8 cellular contexts compared by ENCODE assay signal in the genomic region with DNA sequence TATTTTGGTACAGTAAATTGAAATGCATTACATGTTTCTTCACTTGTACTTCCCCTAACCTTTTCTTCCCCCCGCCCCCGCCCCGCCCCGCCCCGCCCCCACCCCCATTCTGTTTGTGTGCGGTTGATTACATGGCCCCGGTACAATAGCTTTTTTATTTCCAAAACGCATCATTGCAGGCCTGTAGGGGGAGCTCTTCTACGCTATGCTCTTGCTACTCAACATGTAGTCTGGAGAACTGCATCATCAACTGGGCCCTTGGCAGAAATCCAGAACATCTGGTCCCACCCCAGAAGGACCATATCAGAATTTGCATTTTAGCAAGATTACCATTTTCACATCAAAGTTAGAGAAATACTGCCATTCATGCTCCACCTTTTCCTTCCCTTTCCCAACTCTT.
A peak's percentile ranks its signal among the peaks of the same experiment; 100 is the strongest.
DNase-seq lines count a peak whose midpoint lies in the region; FAIRE-seq and TF ChIP-seq lines count a peak whose summit lies in the region.

No MANE protein-coding gene starts in this region.

- H3K9ac ChIP-seq in endodermal cell (ENCODE audit: extremely low read depth, low read length, poor library complexity, severe bottlenecking): no peak overlapping the region

- no peak for FAIRE-seq in GM12891 (lab: Jason Lieb, UNC)

- peak; percentile 4 for DNase-seq in activated naive CD4-positive, alpha-beta T cell treated with anti-CD3 and anti-CD28 coated beads for 36 hours
- DNase-seq in activated naive CD4-positive, alpha-beta T cell treated with anti-CD3 and anti-CD28 coated beads, Interleukin-2, amount 10 ng/mL, durations not matched to agents 7 days and 5 days: no peak
- DNase-seq in NCI-H1048 (lab: John Stamatoyannopoulos, UW) (peak; percentile 72), endodermal cell (peak; percentile 83), testis (peak; percentile 30), GM12891 (ENCODE audit: insufficient read length, low spot score) (no peak), kidney glomerular epithelial cell (lab: John Stamatoyannopoulos, UW) (no peak), NCI-H2107 (lab: John Stamatoyannopoulos, UW) (no peak)

- H3K27me3 ChIP-seq in endodermal cell (ENCODE audit: control insufficient read depth, insufficient read depth, low read length, poor library complexity, severe bottlenecking) (no peaks in the 10 kb centered on the region), testis (no peaks in the 10 kb centered on the region)

- intact Hi-C loops in activated naive CD4-positive, alpha-beta T cell treated with anti-CD3 and anti-CD28 coated beads for 36 hours (cut with micrococcal nuclease): no loop called here
- intact Hi-C loops in testis (cut with DNase I; ENCODE audit: low total_unique reads): no loop called here

- H3K9me3 ChIP-seq in endodermal cell (ENCODE audit: control insufficient read depth, low read length) (no peaks in the 10 kb centered on the region), testis (no peaks in the 10 kb centered on the region)

- TF ChIP-seq CTCF in endodermal cell (conservative IDR thresholded peaks at IDR 0.05) (peak; percentile 77), testis (IDR thresholded peaks at IDR 0.05) (peak in 1 of 3 experiments; percentile 17)

- H3K27me3 Mint-ChIP-seq in activated naive CD4-positive, alpha-beta T cell treated with anti-CD3 and anti-CD28 coated beads for 36 hours (ENCODE audit: low read depth): no peaks in the 10 kb centered on the region
- H3K27me3 Mint-ChIP-seq in activated naive CD4-positive, alpha-beta T cell treated with anti-CD3 and anti-CD28 coated beads, Interleukin-2, amount 10 ng/mL, durations not matched to agents 7 days and 5 days: no peaks in the 10 kb centered on the region
- H3K27me3 Mint-ChIP-seq in endodermal cell (ENCODE audit: insufficient read depth): no peaks in the 10 kb centered on the region

- CTCF ChIA-PET in activated naive CD4-positive, alpha-beta T cell treated with anti-CD3 and anti-CD28 coated beads for 36 hours (lab: Charles Lee): no interaction called here
- CTCF ChIA-PET in activated naive CD4-positive, alpha-beta T cell treated with anti-CD3 and anti-CD28 coated beads, Interleukin-2, amount 10 ng/mL, durations not matched to agents 7 days and 5 days (lab: Charles Lee): no interaction called here

- H3K36me3 ChIP-seq in endodermal cell (ENCODE audit: control insufficient read depth, insufficient read depth, low read length) (no peaks in the 10 kb centered on the region), testis (ENCODE audit: low read depth, missing control alignments) (no peaks in the 10 kb centered on the region)

- WGBS in endodermal cell (ENCODE audit: insufficient coverage in 1 of 2, insufficient read length in 1 of 2), 2 experiments: 49% methylated on average over 4 of the region's 9 CpGs; no CpG with 5 or more reads in 1 of the 2 experiments
- 18 to 28% methylated on average over 8 to 9 of the region's 9 CpGs for WGBS in testis, 2 donors

- H3K9me3 Mint-ChIP-seq in activated naive CD4-positive, alpha-beta T cell treated with anti-CD3 and anti-CD28 coated beads for 36 hours: no peaks in the 10 kb centered on the region
- peaks cover 3% of the 10 kb centered on the region for H3K9me3 Mint-ChIP-seq in activated naive CD4-positive, alpha-beta T cell treated with anti-CD3 and anti-CD28 coated beads, Interleukin-2, amount 10 ng/mL, durations not matched to agents 7 days and 5 days
- H3K9me3 Mint-ChIP-seq in endodermal cell: peaks cover 5% of the 10 kb centered on the region

- H3K4me3 Mint-ChIP-seq in activated naive CD4-positive, alpha-beta T cell treated with anti-CD3 and anti-CD28 coated beads for 36 hours: no peak overlapping the region
- no peak overlapping the region for H3K4me3 Mint-ChIP-seq in activated naive CD4-positive, alpha-beta T cell treated with anti-CD3 and anti-CD28 coated beads, Interleukin-2, amount 10 ng/mL, durations not matched to agents 7 days and 5 days
- H3K4me3 Mint-ChIP-seq in endodermal cell: no peak overlapping the region

- H3K27ac Mint-ChIP-seq in activated naive CD4-positive, alpha-beta T cell treated with anti-CD3 and anti-CD28 coated beads for 36 hours: no peak overlapping the region
- no peak overlapping the region for H3K27ac Mint-ChIP-seq in activated naive CD4-positive, alpha-beta T cell treated with anti-CD3 and anti-CD28 coated beads, Interleukin-2, amount 10 ng/mL, durations not matched to agents 7 days and 5 days
- H3K27ac Mint-ChIP-seq in endodermal cell: no peak overlapping the region

- no peak for TF ChIP-seq POLR2A in testis (IDR thresholded peaks at IDR 0.05)
- no peak for TF ChIP-seq POLR2A in GM12891 (IDR thresholded peaks at IDR 0.05; ENCODE audit: low read depth, low read length)

- no peak overlapping the region for H3K27ac ChIP-seq in endodermal cell (ENCODE audit: low read depth, low read length)
- H3K27ac ChIP-seq in testis: no peak overlapping the region

- no peaks in the 10 kb centered on the region for H3K4me1 Mint-ChIP-seq in activated naive CD4-positive, alpha-beta T cell treated with anti-CD3 and anti-CD28 coated beads for 36 hours (ENCODE audit: low read depth)
- H3K4me1 Mint-ChIP-seq in activated naive CD4-positive, alpha-beta T cell treated with anti-CD3 and anti-CD28 coated beads, Interleukin-2, amount 10 ng/mL, durations not matched to agents 7 days and 5 days: no peaks in the 10 kb centered on the region
- peaks cover 18% of the 10 kb centered on the region for H3K4me1 Mint-ChIP-seq in endodermal cell

- no peaks in the 10 kb centered on the region for H3K36me3 Mint-ChIP-seq in activated naive CD4-positive, alpha-beta T cell treated with anti-CD3 and anti-CD28 coated beads for 36 hours (ENCODE audit: low read depth)
- no peaks in the 10 kb centered on the region for H3K36me3 Mint-ChIP-seq in activated naive CD4-positive, alpha-beta T cell treated with anti-CD3 and anti-CD28 coated beads, Interleukin-2, amount 10 ng/mL, durations not matched to agents 7 days and 5 days
- no peaks in the 10 kb centered on the region for H3K36me3 Mint-ChIP-seq in endodermal cell (ENCODE audit: low read depth)

- H3K4me1 ChIP-seq in endodermal cell (ENCODE audit: control insufficient read depth, insufficient read depth, low read length): no peaks in the 10 kb centered on the region
- no peaks in the 10 kb centered on the region for H3K4me1 ChIP-seq in testis

- H3K4me3 ChIP-seq in endodermal cell (ENCODE audit: low read length): no peak overlapping the region
- no peak overlapping the region for H3K4me3 ChIP-seq in testis

TF ChIP-seq in GM12891, 5 proteins besides CTCF, POLR2A, EP300 and RAD21:
- no peak for TF ChIP-seq SPI1 (IDR thresholded peaks at IDR 0.05; ENCODE audit: low read depth, low read length)
- TF ChIP-seq POLR2AphosphoS5 (IDR thresholded peaks at IDR 0.05; ENCODE audit: low read depth, low read length): no peak
- TF ChIP-seq PAX5 (IDR thresholded peaks at IDR 0.05; ENCODE audit: insufficient read depth, low read length, severe bottlenecking): no peak
- no peak for TF ChIP-seq POU2F2 (IDR thresholded peaks at IDR 0.05; ENCODE audit: low read depth, low read length)
- no peak for TF ChIP-seq TAF1 (IDR thresholded peaks at IDR 0.05; ENCODE audit: low read depth, low read length)

Comparison
In these comparisons a context has a peak if more than half of its experiments do, and no peak if none do; other contexts are left out.
1. DNase-seq: peak in activated naive CD4-positive, alpha-beta T cell treated with anti-CD3 and anti-CD28 coated beads for 36 hours (single experiment), NCI-H1048 (single experiment), endodermal cell (single experiment) and testis (single experiment); none in activated naive CD4-positive, alpha-beta T cell treated with anti-CD3 and anti-CD28 coated beads, Interleukin-2, amount 10 ng/mL, durations not matched to agents 7 days and 5 days (single experiment), GM12891 (single experiment), kidney glomerular epithelial cell (single experiment) and NCI-H2107 (single experiment).